Comparison of ENCODE assay signal across 17 cellular contexts in the genomic region with DNA sequence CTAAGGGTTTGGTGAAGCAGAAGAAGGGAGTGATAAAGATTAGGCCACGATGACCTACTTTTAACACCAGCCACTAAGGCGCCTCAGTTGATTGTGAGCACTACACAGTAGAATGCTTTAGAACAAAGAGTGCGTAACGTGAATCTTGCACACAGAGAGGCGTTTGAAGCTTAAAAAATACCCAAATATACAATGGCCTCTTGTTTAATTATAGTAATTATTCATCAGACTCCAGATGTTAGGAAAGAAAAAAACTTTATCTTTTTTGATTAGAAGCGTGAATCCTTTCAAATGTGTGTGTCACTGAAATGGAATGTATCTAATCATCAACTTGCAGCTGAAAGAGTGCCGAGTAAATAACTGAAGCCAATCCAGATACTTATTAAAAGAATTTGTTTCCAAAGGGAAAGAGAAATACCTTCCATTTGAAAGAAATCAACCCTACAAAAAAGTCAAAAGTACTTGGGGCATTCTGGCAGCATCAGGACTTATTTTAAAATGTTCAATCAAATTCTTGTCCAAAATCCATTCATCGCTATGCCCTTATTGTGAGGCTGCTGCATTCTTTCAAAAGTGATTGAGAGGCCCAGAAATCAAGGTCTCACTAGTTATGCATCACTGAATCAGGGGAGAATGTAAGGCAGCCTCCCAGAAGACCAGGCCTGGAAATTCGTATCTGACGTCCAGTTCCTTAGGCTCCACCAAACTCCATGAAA.
DNase-seq lines count a peak whose midpoint lies in the region; ATAC-seq, FAIRE-seq and TF ChIP-seq lines count a peak whose summit lies in the region.
"Had no signal": no experiment of that assay in that cellular context is flagged by ENCODE, and none has a peak within 500 bp of the region (broad histone marks: within the 10 kb centered on the region; RNA-seq: fewer than 3 reads in every experiment).

No MANE protein-coding gene starts in this region.

- H3K4me3 ChIP-seq in fibroblast of pulmonary artery (replicated peaks; ENCODE audit: low read depth, low read length) (no peak overlapping the region), lower lobe of right lung (no peak overlapping the region), testis (no peak overlapping the region)

- no peak overlapping the region for H3K27ac Mint-ChIP-seq in natural killer cell treated with Interleukin-12 subunit alpha and Interleukin-12 subunit beta and Interleukin-15 and Interleukin-18, amount 100 ng/mL, for 72 hours
- H3K27ac Mint-ChIP-seq: activated naive CD4-positive, alpha-beta T cell treated with anti-CD3 and anti-CD28 coated beads for 36 hours; CD4-positive, CD25-positive, alpha-beta regulatory T cell; stimulated activated effector memory CD8-positive, alpha-beta T cell treated with anti-CD3 and anti-CD28 coated beads, Interleukin-12 subunit alpha, Interleukin-12 subunit beta, amount 100 ng/mL, for 72 hours had no signal

- H3K27me3 ChIP-seq in lower lobe of right lung (ENCODE audit: low read depth) (no peaks in the 10 kb centered on the region), testis (no peaks in the 10 kb centered on the region)

- H3K36me3 Mint-ChIP-seq in natural killer cell treated with Interleukin-12 subunit alpha and Interleukin-12 subunit beta and Interleukin-15 and Interleukin-18, amount 100 ng/mL, for 72 hours = no peaks in the 10 kb centered on the region
- H3K36me3 Mint-ChIP-seq: CD4-positive, CD25-positive, alpha-beta regulatory T cell; stimulated activated effector memory CD8-positive, alpha-beta T cell treated with anti-CD3 and anti-CD28 coated beads, Interleukin-12 subunit alpha, Interleukin-12 subunit beta, amount 100 ng/mL, for 72 hours had no signal

- peaks cover 6% of the 10 kb centered on the region for H3K4me1 ChIP-seq in lower lobe of right lung
- H3K4me1 ChIP-seq in testis = peaks cover 5% of the 10 kb centered on the region

- peak; percentile 25 to 56 for ATAC-seq in lower lobe of right lung
- no peak for ATAC-seq in natural killer cell treated with Interleukin-12 subunit alpha and Interleukin-12 subunit beta and Interleukin-15 and Interleukin-18, amount 100 ng/mL, for 72 hours
- ATAC-seq: stimulated activated effector memory CD8-positive, alpha-beta T cell treated with anti-CD3 and anti-CD28 coated beads, Interleukin-12 subunit alpha, Interleukin-12 subunit beta, amount 100 ng/mL, for 72 hours had no signal

- peak; percentile 74 for FAIRE-seq in RCC 7860 (lab: Jason Lieb, UNC)

- H3K9me3 Mint-ChIP-seq in natural killer cell treated with Interleukin-12 subunit alpha and Interleukin-12 subunit beta and Interleukin-15 and Interleukin-18, amount 100 ng/mL, for 72 hours = peaks cover 3% of the 10 kb centered on the region
- H3K9me3 Mint-ChIP-seq: activated naive CD4-positive, alpha-beta T cell treated with anti-CD3 and anti-CD28 coated beads for 36 hours had no signal

- TF ChIP-seq POLR2A in testis (IDR thresholded peaks at IDR 0.05) = no peak

- no peaks in the 10 kb centered on the region for H3K9me3 ChIP-seq in lower lobe of right lung
- H3K9me3 ChIP-seq in testis = no peaks in the 10 kb centered on the region
- H3K9me3 ChIP-seq: SK-N-SH had no signal

- peaks cover 0 to 3% of the 10 kb centered on the region in 2 donors for H3K27me3 Mint-ChIP-seq in natural killer cell treated with Interleukin-12 subunit alpha and Interleukin-12 subunit beta and Interleukin-15 and Interleukin-18, amount 100 ng/mL, for 72 hours
- H3K27me3 Mint-ChIP-seq: CD4-positive, CD25-positive, alpha-beta regulatory T cell had no signal

- 48 to 61% methylated on average over 10 of the region's 10 CpGs for WGBS in testis, 2 donors

- intact Hi-C loops in lower lobe of right lung (cut with DNase I) (no loop called here), testis (cut with DNase I; ENCODE audit: low total_unique reads) (no loop called here)

- H3K27ac ChIP-seq in lower lobe of right lung (no peak overlapping the region), testis (no peak overlapping the region)

- no peak overlapping the region for H3K4me3 Mint-ChIP-seq in natural killer cell treated with Interleukin-12 subunit alpha and Interleukin-12 subunit beta and Interleukin-15 and Interleukin-18, amount 100 ng/mL, for 72 hours
- H3K4me3 Mint-ChIP-seq: activated naive CD4-positive, alpha-beta T cell treated with anti-CD3 and anti-CD28 coated beads for 36 hours; stimulated activated effector memory CD8-positive, alpha-beta T cell treated with anti-CD3 and anti-CD28 coated beads, Interleukin-12 subunit alpha, Interleukin-12 subunit beta, amount 100 ng/mL, for 72 hours had no signal

- TF ChIP-seq CTCF in fibroblast of pulmonary artery (IDR thresholded peaks at IDR 0.05; ENCODE audit: low read length, missing control alignments) (no peak), lower lobe of right lung (IDR thresholded peaks at IDR 0.05) (no peak), testis (IDR thresholded peaks at IDR 0.05) (no peak)

- H3K36me3 ChIP-seq in lower lobe of right lung = no peaks in the 10 kb centered on the region
- no peaks in the 10 kb centered on the region for H3K36me3 ChIP-seq in testis (ENCODE audit: low read depth, missing control alignments)

- H3K4me1 Mint-ChIP-seq in natural killer cell treated with Interleukin-12 subunit alpha and Interleukin-12 subunit beta and Interleukin-15 and Interleukin-18, amount 100 ng/mL, for 72 hours (ENCODE audit: low read depth in 2 of 2) = no peaks in the 10 kb centered on the region
- H3K4me1 Mint-ChIP-seq: CD4-positive, CD25-positive, alpha-beta regulatory T cell; stimulated activated effector memory CD8-positive, alpha-beta T cell treated with anti-CD3 and anti-CD28 coated beads, Interleukin-12 subunit alpha, Interleukin-12 subunit beta, amount 100 ng/mL, for 72 hours had no signal

- DNase-seq in RCC 7860 (ENCODE audit: low spot score) (peak; percentile 56), fibroblast of pulmonary artery (ENCODE audit: low read depth) (peak; percentile 15), lower lobe of right lung (no peak), testis (peak; percentile 22), AG08396 (ENCODE audit: low spot score) (no peak)
- DNase-seq in activated CD8-positive, alpha-beta memory T cell treated with anti-CD3 and anti-CD28 coated beads, Interleukin-2, amount 50 U/mL, for 48 hours = no peak
- DNase-seq in stimulated activated CD4-positive, alpha-beta T cell treated with anti-CD3 and anti-CD28 coated beads, Interleukin-4, amount 100 ng/mL, for 1 hour = no peak
- no peak for DNase-seq in natural killer cell treated with Interleukin-12 subunit alpha and Interleukin-12 subunit beta and Interleukin-15 and Interleukin-18, amount 100 ng/mL, for 72 hours (ENCODE audit: low spot score)
- DNase-seq: activated naive CD4-positive, alpha-beta T cell treated with anti-CD3 and anti-CD28 coated beads for 36 hours; CD4-positive, CD25-positive, alpha-beta regulatory T cell; cerebellar nuclear complex; erythroblast; NCI-H1092 treated with DMSO at 0.1 percent for 48 hours; NCI-H345; SK-N-SH; stimulated activated CD4-positive, alpha-beta T cell treated with anti-CD3 and anti-CD28 coated beads, Interleukin-4, amount 100 ng/mL, for 4 hours had no signal

Comparison
In these comparisons a context has a peak if more than half of its experiments do, and no peak if none do; other contexts are left out.
1. DNase-seq: peak in RCC 7860 (single experiment), fibroblast of pulmonary artery (single experiment) and testis (single experiment); none in lower lobe of right lung (single experiment), activated CD8-positive, alpha-beta memory T cell treated with anti-CD3 and anti-CD28 coated beads, Interleukin-2, amount 50 U/mL, for 48 hours (single experiment), stimulated activated CD4-positive, alpha-beta T cell treated with anti-CD3 and anti-CD28 coated beads, Interleukin-4, amount 100 ng/mL, for 1 hour (single experiment), natural killer cell treated with Interleukin-12 subunit alpha and Interleukin-12 subunit beta and Interleukin-15 and Interleukin-18, amount 100 ng/mL, for 72 hours (single experiment) and AG08396 (single experiment).
2. ATAC-seq: peak in lower lobe of right lung (2 of 2); none in natural killer cell treated with Interleukin-12 subunit alpha and Interleukin-12 subunit beta and Interleukin-15 and Interleukin-18, amount 100 ng/mL, for 72 hours (0 of 2).